Comparison of ENCODE assay signal across 12 cellular contexts in the genomic region with DNA sequence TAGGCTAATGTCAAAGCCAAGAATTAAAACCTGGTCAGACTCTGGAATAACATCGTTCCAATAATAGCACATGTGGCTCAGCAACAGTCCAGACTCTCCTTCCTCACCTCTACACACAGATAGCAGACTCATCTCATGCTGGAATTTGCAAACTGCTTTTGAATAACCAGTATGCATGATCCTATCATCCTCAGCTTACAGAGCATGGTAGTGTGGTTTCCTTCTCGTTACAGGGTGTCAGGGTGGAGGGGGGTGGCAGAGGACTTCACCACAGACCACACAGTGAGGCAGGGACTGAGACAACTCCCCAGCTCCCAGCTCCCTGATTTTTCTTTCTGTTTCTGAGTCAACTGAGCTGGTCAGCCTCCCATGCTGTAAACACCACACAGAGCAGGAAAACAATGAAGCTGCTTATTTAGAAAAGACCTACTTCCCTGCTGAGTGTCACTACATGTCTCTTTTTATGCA.
DNase-seq lines count a peak whose midpoint lies in the region; ATAC-seq and TF ChIP-seq lines count a peak whose summit lies in the region.
"Had no signal": no experiment of that assay in that cellular context is flagged by ENCODE, and none has a peak within 500 bp of the region (broad histone marks: within the 10 kb centered on the region; RNA-seq: fewer than 3 reads in every experiment).

No MANE protein-coding gene starts in this region.

- ATAC-seq in HG03432 (IDR thresholded peaks at IDR 0.05; ENCODE audit: unreplicated experiment) (no peak), GM19324 (IDR thresholded peaks at IDR 0.05; ENCODE audit: low FRiP score, unreplicated experiment) (no peak)

- no peak overlapping the region for H4K91ac ChIP-seq in H9 (ENCODE audit: insufficient read length, low read depth, low read length)

- H3K4ac ChIP-seq in H9 (ENCODE audit: low read depth, low read length), result no peak overlapping the region

- no peak overlapping the region for H3K18ac ChIP-seq in H9 (ENCODE audit: insufficient read length, low read depth, low read length)

- no peak overlapping the region for H4K5ac ChIP-seq in H9 (ENCODE audit: insufficient read length, low read depth, low read length)

- no peak overlapping the region for H2BK5ac ChIP-seq in H9 (ENCODE audit: insufficient read length, low read length)

- no peak overlapping the region for H3K14ac ChIP-seq in H9 (ENCODE audit: insufficient read depth, low read length)

- H3K27ac ChIP-seq in angular gyrus (ENCODE audit: low read depth, low read length), result peak overlapping the region; percentile 81
- H3K27ac ChIP-seq in H9 (ENCODE audit: insufficient read length, low read depth, low read length), result no peak overlapping the region
- H3K27ac ChIP-seq: neural progenitor cell had no signal

- no peaks in the 10 kb centered on the region for H3K9me3 Mint-ChIP-seq in H9
- H3K9me3 Mint-ChIP-seq: activated CD4-positive, alpha-beta T cell treated with anti-CD3 and anti-CD28 coated beads, Interleukin-2, amount 10 ng/mL, durations not matched to agents 24 days and 14 days; neural progenitor cell had no signal

- H3K4me1 Mint-ChIP-seq in H9, result peaks cover 9 to 11% of the 10 kb centered on the region in 2 experiments
- H3K4me1 Mint-ChIP-seq: activated CD4-positive, alpha-beta T cell treated with anti-CD3 and anti-CD28 coated beads, Interleukin-2, amount 10 ng/mL, durations not matched to agents 24 days and 14 days had no signal

- H3K4me2 ChIP-seq in H9 (ENCODE audit: insufficient read depth, insufficient read length, low read length), result no peak overlapping the region
- H3K4me2 ChIP-seq: neural progenitor cell had no signal

- H3K23me2 ChIP-seq in H9 (ENCODE audit: insufficient read length, low read depth, low read length, poor library complexity, severe bottlenecking), result no peaks in the 10 kb centered on the region

- no peaks in the 10 kb centered on the region; the same call in 1 of the 2 replicates for H3K4me1 ChIP-seq in H9 (ENCODE audit: insufficient read depth, low read length)
- H3K4me1 ChIP-seq: neural progenitor cell had no signal

- DNase-seq in stimulated activated CD8-positive, alpha-beta memory T cell treated with anti-CD3 and anti-CD28 coated beads, Interleukin-4, amount 100 ng/mL, for 24 hours (ENCODE audit: low read depth), result peak; percentile 0
- no peak for DNase-seq in stimulated activated CD8-positive, alpha-beta memory T cell treated with anti-CD3 and anti-CD28 coated beads, Interleukin-4, amount 100 ng/mL, for 48 hours
- DNase-seq in kidney glomerular epithelial cell (lab: John Stamatoyannopoulos, UW) (peak; percentile 49), germinal center (ENCODE audit: low spot score) (no peak), H9 (no peak)
- DNase-seq: activated CD4-positive, alpha-beta T cell treated with anti-CD3 and anti-CD28 coated beads, Interleukin-2, amount 10 ng/mL, durations not matched to agents 24 days and 14 days; activated naive CD4-positive, alpha-beta T cell treated with anti-CD3 and anti-CD28 coated beads, Interleukin-2, amount 50 U/mL, for 16 hours; NCI-H2081 had no signal

- WGBS in H9 (ENCODE audit: extremely low coverage, insufficient read length, low lambda C conversion rate), result no CpG with 5 or more reads among the region's 2 CpGs

- no peaks in the 10 kb centered on the region for H3K79me2 ChIP-seq in H9 (ENCODE audit: insufficient read depth, low read length)

- H3K56ac ChIP-seq in H9 (ENCODE audit: insufficient read length, low read depth, low read length), result no peak overlapping the region

- no peaks in the 10 kb centered on the region for H3K9me3 ChIP-seq in H9 (ENCODE audit: control insufficient read depth, low read depth, low read length)

- H3K79me1 ChIP-seq in H9 (ENCODE audit: insufficient read depth, low read depth, low read length, poor library complexity, severe bottlenecking), result no peaks in the 10 kb centered on the region

- no peak overlapping the region for H2BK20ac ChIP-seq in H9 (ENCODE audit: low read depth, low read length, poor library complexity, severe bottlenecking)

- H3T11ph ChIP-seq in H9 (ENCODE audit: low read length), result no peak overlapping the region

- no peak overlapping the region for H2BK120ac ChIP-seq in H9 (ENCODE audit: low read depth, low read length, poor library complexity, severe bottlenecking)

- H3K9ac ChIP-seq in H9 (ENCODE audit: extremely low read depth, insufficient read length, low read length), result no peak overlapping the region
- H3K9ac ChIP-seq: neural progenitor cell had no signal

- no peak overlapping the region for H3K23ac ChIP-seq in H9 (ENCODE audit: insufficient read length, low read depth, low read length)

- no peaks in the 10 kb centered on the region; the same call in 1 of the 2 replicates for H3K27me3 Mint-ChIP-seq in H9 (ENCODE audit: low read depth)

- no peak overlapping the region for H3K4me3 Mint-ChIP-seq in H9
- H3K4me3 Mint-ChIP-seq: activated CD4-positive, alpha-beta T cell treated with anti-CD3 and anti-CD28 coated beads, Interleukin-2, amount 10 ng/mL, durations not matched to agents 24 days and 14 days; neural progenitor cell had no signal

- H2BK12ac ChIP-seq in H9 (ENCODE audit: insufficient read length, low read depth, low read length), result no peak overlapping the region

- no peak for TF ChIP-seq CTCF in H9 (conservative IDR thresholded peaks at IDR 0.05)

- no peak overlapping the region for H2AK5ac ChIP-seq in H9 (ENCODE audit: insufficient read length, low read length)

- H2AFZ ChIP-seq in H9 (ENCODE audit: low read length), result no peak overlapping the region
- H2AFZ ChIP-seq: neural progenitor cell had no signal

- H3K36me3 Mint-ChIP-seq in H9 (ENCODE audit: insufficient read depth in 1 of 3, low read depth in 3 of 3), result no peaks in the 10 kb centered on the region
- H3K36me3 Mint-ChIP-seq: neural progenitor cell had no signal

- no peaks in the 10 kb centered on the region for H3K27me3 ChIP-seq in H9 (ENCODE audit: insufficient read depth, low read length)
- H3K27me3 ChIP-seq: neural progenitor cell had no signal

- no peaks in the 10 kb centered on the region for H4K20me1 ChIP-seq in H9 (ENCODE audit: control insufficient read depth, insufficient read depth, insufficient read length)

- H3K27ac Mint-ChIP-seq in H9, result no peak overlapping the region
- H3K27ac Mint-ChIP-seq: activated CD4-positive, alpha-beta T cell treated with anti-CD3 and anti-CD28 coated beads, Interleukin-2, amount 10 ng/mL, durations not matched to agents 24 days and 14 days; neural progenitor cell had no signal

- H4K8ac ChIP-seq in H9 (replicated peaks; ENCODE audit: insufficient read length, low read depth, low read length), result no peak overlapping the region

- H2BK15ac ChIP-seq in H9 (ENCODE audit: low read depth, low read length), result no peak overlapping the region

Comparison
In these comparisons a context has a peak if more than half of its experiments do, and no peak if none do; other contexts are left out.
1. DNase-seq: peak in stimulated activated CD8-positive, alpha-beta memory T cell treated with anti-CD3 and anti-CD28 coated beads, Interleukin-4, amount 100 ng/mL, for 24 hours (single experiment) and kidney glomerular epithelial cell (single experiment); none in stimulated activated CD8-positive, alpha-beta memory T cell treated with anti-CD3 and anti-CD28 coated beads, Interleukin-4, amount 100 ng/mL, for 48 hours (single experiment), germinal center (single experiment) and H9 (single experiment).